ENCODE assay signal across 9 cellular contexts in the genomic region with DNA sequence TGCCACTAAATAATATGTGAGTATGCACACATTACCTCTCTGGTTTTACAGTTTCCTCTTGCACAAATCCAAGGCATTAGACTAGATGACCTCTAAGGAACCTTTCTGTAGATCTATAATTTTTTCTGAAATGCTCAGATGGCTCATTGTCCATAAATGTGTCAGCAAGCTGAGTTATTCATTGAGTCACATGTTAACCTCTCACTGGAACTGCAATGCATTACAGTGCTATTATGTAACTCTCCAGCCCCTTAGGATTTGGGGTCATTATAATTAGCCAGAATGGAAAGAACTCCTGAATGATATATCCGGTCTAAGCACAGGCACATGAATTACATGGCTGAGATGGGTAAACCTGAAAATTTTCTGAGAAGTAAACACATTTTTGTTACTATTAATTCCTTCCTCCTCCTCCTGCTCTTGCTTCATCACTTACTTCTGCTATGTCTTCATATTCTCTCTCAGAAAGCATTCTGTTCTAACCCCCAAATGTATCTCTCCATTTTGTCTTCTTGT. TPM values are rescaled to one million over a fixed set of nuclear protein-coding genes. Genes with fewer than 3 reads are reported as not detected.
A peak's percentile ranks its signal among the peaks of the same experiment; 100 is the strongest.
DNase-seq lines count a peak whose midpoint lies in the region; ATAC-seq and TF ChIP-seq lines count a peak whose summit lies in the region.
"Had no signal": no experiment of that assay in that cellular context is flagged by ENCODE, and none has a peak within 500 bp of the region (broad histone marks: within the 10 kb centered on the region; RNA-seq: fewer than 3 reads in every experiment).

No MANE protein-coding gene starts in this region.

- no peaks in the 10 kb centered on the region for H3K9me3 ChIP-seq in Panc1 (ENCODE audit: control insufficient read depth, insufficient read depth, low read depth, low read length)
- no peaks in the 10 kb centered on the region for H3K9me3 ChIP-seq in lower lobe of right lung
- H3K9me3 ChIP-seq in ascending aorta = no peaks in the 10 kb centered on the region

- H3K27me3 ChIP-seq in Panc1 (ENCODE audit: control insufficient read depth, insufficient read depth, low read length) = no peaks in the 10 kb centered on the region
- no peaks in the 10 kb centered on the region for H3K27me3 ChIP-seq in lower lobe of right lung (ENCODE audit: low read depth)
- no peaks in the 10 kb centered on the region for H3K27me3 ChIP-seq in ascending aorta

- ATAC-seq in GM18499 (IDR thresholded peaks at IDR 0.05; ENCODE audit: insufficient read depth, unreplicated experiment) (peak; percentile 36), HG02840 (IDR thresholded peaks at IDR 0.05; ENCODE audit: low FRiP score, unreplicated experiment) (peak; percentile 52), Panc1 (peak; percentile 58; the same call in 1 of the 2 replicates), lower lobe of right lung (peak; percentile 36 to 50), T-cell (replicated peaks in 1 of 4) (no peak)

- POLR2A ChIA-PET in Panc1 (lab: Charles Lee) (no interaction called here), T-cell (lab: Charles Lee) (no interaction called here)

- H3K4me3 ChIP-seq in Panc1 (ENCODE audit: low read depth in 2 of 2, low read length in 2 of 2) = no peak overlapping the region
- H3K4me3 ChIP-seq in lower lobe of right lung = no peak overlapping the region
- no peak overlapping the region for H3K4me3 ChIP-seq in ascending aorta

- H3K9me3 Mint-ChIP-seq in T-cell = no peaks in the 10 kb centered on the region

- TF ChIP-seq CTCF in Panc1 (IDR thresholded peaks at IDR 0.05) (no peak), lower lobe of right lung (IDR thresholded peaks at IDR 0.05) (no peak), ascending aorta (IDR thresholded peaks at IDR 0.05) (no peak)

- H3K36me3 ChIP-seq in Panc1 (ENCODE audit: control insufficient read depth, insufficient read depth, low read length) (no peaks in the 10 kb centered on the region), lower lobe of right lung (no peaks in the 10 kb centered on the region), ascending aorta (no peaks in the 10 kb centered on the region)

- CTCF ChIA-PET in Panc1 (lab: Charles Lee) (no interaction called here), T-cell (lab: Charles Lee) (no interaction called here)

- H3K27me3 Mint-ChIP-seq in T-cell = no peaks in the 10 kb centered on the region
- H3K27me3 Mint-ChIP-seq: IgD-negative memory B cell had no signal

- no peak overlapping the region for H3K27ac ChIP-seq in Panc1 (ENCODE audit: low read length)
- peak overlapping the region; percentile 15 for H3K27ac ChIP-seq in lower lobe of right lung
- H3K27ac ChIP-seq in ascending aorta = no peak overlapping the region

- H3K27ac Mint-ChIP-seq in T-cell = no peak overlapping the region
- H3K27ac Mint-ChIP-seq: IgD-negative memory B cell had no signal

- DNase-seq in Panc1 (ENCODE audit: low read depth, low spot score) = peak; percentile 43
- DNase-seq in lower lobe of right lung = no peak
- DNase-seq in hypothalamus (lab: John Stamatoyannopoulos, UW) = no peak
- no peak for DNase-seq in ascending aorta (ENCODE audit: low spot score in 2 of 2)
- DNase-seq in T-cell = no peak
- DNase-seq in NCI-H1694 (lab: John Stamatoyannopoulos, UW) = no peak

- intact Hi-C loops in Panc1 (cut with micrococcal nuclease; ENCODE audit: unreplicated experiment) = no loop called here
- intact Hi-C loops in lower lobe of right lung (cut with DNase I) = no loop called here
- intact Hi-C loops in ascending aorta (cut with DNase I) = no loop called here

- no peaks in the 10 kb centered on the region for H3K36me3 Mint-ChIP-seq in T-cell
- H3K36me3 Mint-ChIP-seq: IgD-negative memory B cell had no signal

- H3K4me3 Mint-ChIP-seq in T-cell = no peak overlapping the region
- H3K4me3 Mint-ChIP-seq: IgD-negative memory B cell had no signal

- in situ Hi-C loops in Panc1 (cut with HindIII; ENCODE audit: low pct_unique_long_range_greater_than_20kb, low sequenced_read_pairs) = no loop called here

- BruUV-seq in Panc1 (replicated peaks; lab: Mats Ljungman, UMichigan) = no TSS peak

- peaks cover 0 to 3% (median 0%) of the 10 kb centered on the region in 3 donors for H3K4me1 Mint-ChIP-seq in T-cell

- no peaks in the 10 kb centered on the region for H3K4me1 ChIP-seq in Panc1 (ENCODE audit: control insufficient read depth, insufficient read depth, low read length)
- H3K4me1 ChIP-seq in lower lobe of right lung = peaks cover 33% of the 10 kb centered on the region
- peaks cover 0 to 2% of the 10 kb centered on the region in 2 donors for H3K4me1 ChIP-seq in ascending aorta

RNA-seq across cellular contexts. Expression of gene DRAM1, which starts 20.3 kb away (rescaled TPM):
- total RNA-seq in Panc1 (2021; ENCODE audit: unreplicated experiment) (19.2 TPM), lower lobe of right lung (148 TPM), ascending aorta (8.8 TPM), T-cell (1 to 10 TPM; 1.4 to 3.8 (median 1.9) TPM)
- polyA plus RNA-seq in Panc1 (2012; ENCODE audit: insufficient read length) = 14.0 TPM

RNA-seq across cellular contexts. Expression of gene GNPTAB, which starts 26.3 kb away (rescaled TPM):
- total RNA-seq in Panc1 (2021; ENCODE audit: unreplicated experiment) (40.8 TPM), lower lobe of right lung (59.2 TPM), ascending aorta (9.5 TPM), T-cell (10 to 100 TPM; 44.9 to 66.8 (median 57.0) TPM)
- 20.6 TPM for polyA plus RNA-seq in Panc1 (2012; ENCODE audit: insufficient read length)

Comparison
In these comparisons a context has a peak if more than half of its experiments do, and no peak if none do; other contexts are left out.
1. ATAC-seq: peak in GM18499 (single experiment), HG02840 (single experiment), Panc1 (single experiment) and lower lobe of right lung (2 of 2); none in T-cell (0 of 4).